Comparison of ENCODE assay signal across 22 cellular contexts in genomic region chr2:177730363-177730762, GRCh38.
DNase-seq lines count a peak whose midpoint lies in the region; ATAC-seq, FAIRE-seq and TF ChIP-seq lines count a peak whose summit lies in the region.
"Had no signal": no experiment of that assay in that cellular context is flagged by ENCODE, and none has a peak within 500 bp of the region (broad histone marks: within the 10 kb centered on the region; RNA-seq: fewer than 3 reads in every experiment).

No MANE protein-coding gene starts in this region.

- TF ChIP-seq CTCF in nephron progenitor cell (IDR thresholded peaks at IDR 0.05) = no peak
- no peak for TF ChIP-seq CTCF in gastroesophageal sphincter (IDR thresholded peaks at IDR 0.05)

- TF ChIP-seq POLR2A in gastroesophageal sphincter (IDR thresholded peaks at IDR 0.05) = no peak

- DNase-seq in nephron progenitor cell (no peak), globus pallidus (ENCODE audit: low spot score) (no peak), immature natural killer cell (no peak)
- DNase-seq: Caco-2; CD4-positive, CD25-positive, alpha-beta regulatory T cell; CD8-positive, alpha-beta T cell; DMS79; EL; GF-D8; GM23248; H7; HCEC 1CT had no signal

- no peaks in the 10 kb centered on the region for H3K9me3 ChIP-seq in gastroesophageal sphincter
- H3K9me3 ChIP-seq: BLaER1, Caco-2 had no signal

- H3K4me3 Mint-ChIP-seq in nephron progenitor cell (peak overlapping the region; percentile 16), immature natural killer cell (no peak overlapping the region)
- H3K4me3 Mint-ChIP-seq: B cell; CD4-positive, CD25-positive, alpha-beta regulatory T cell; CD8-positive, alpha-beta T cell had no signal

- H3K4me3 ChIP-seq in gastroesophageal sphincter = no peak overlapping the region
- H3K4me3 ChIP-seq: BLaER1, GM23248 had no signal

- H3K4me1 ChIP-seq in gastroesophageal sphincter = no peaks in the 10 kb centered on the region
- H3K4me1 ChIP-seq: Caco-2 had no signal

- FAIRE-seq in G401.6 (lab: Jason Lieb, UNC) (peak; percentile 39), colon (lab: Jason Lieb, UNC) (peak; percentile 24)
- FAIRE-seq: A204.1, GM12892, GM19239 had no signal

- H3K4me1 Mint-ChIP-seq in nephron progenitor cell (peaks cover 93% of the 10 kb centered on the region), immature natural killer cell (no peaks in the 10 kb centered on the region)
- H3K4me1 Mint-ChIP-seq: B cell; CD4-positive, CD25-positive, alpha-beta regulatory T cell had no signal

- no peak for TF ChIP-seq EP300 in gastroesophageal sphincter (IDR thresholded peaks at IDR 0.05)

- H3K36me3 Mint-ChIP-seq in nephron progenitor cell (ENCODE audit: low read depth) = no peaks in the 10 kb centered on the region
- no peaks in the 10 kb centered on the region for H3K36me3 Mint-ChIP-seq in immature natural killer cell
- H3K36me3 Mint-ChIP-seq: CD4-positive, CD25-positive, alpha-beta regulatory T cell; CD8-positive, alpha-beta T cell had no signal

- ATAC-seq in gastroesophageal sphincter = no peak
- ATAC-seq: CD8-positive, alpha-beta T cell had no signal

- no peak overlapping the region for H3K27ac ChIP-seq in gastroesophageal sphincter
- H3K27ac ChIP-seq: 22Rv1, BLaER1, C4-2B, GM23248 had no signal

- no peak overlapping the region for H3K27ac Mint-ChIP-seq in nephron progenitor cell
- no peak overlapping the region for H3K27ac Mint-ChIP-seq in immature natural killer cell
- H3K27ac Mint-ChIP-seq: B cell; CD4-positive, CD25-positive, alpha-beta regulatory T cell; CD8-positive, alpha-beta T cell had no signal

- H3K36me3 ChIP-seq in gastroesophageal sphincter = no peaks in the 10 kb centered on the region
- H3K36me3 ChIP-seq: BLaER1 had no signal

- H3K9me3 Mint-ChIP-seq in nephron progenitor cell (no peaks in the 10 kb centered on the region), immature natural killer cell (peaks cover 0 to 2% (median 0%) of the 10 kb centered on the region in 6 donors)
- H3K9me3 Mint-ChIP-seq: CD8-positive, alpha-beta T cell had no signal

- peaks cover 4% of the 10 kb centered on the region for H3K27me3 ChIP-seq in gastroesophageal sphincter
- H3K27me3 ChIP-seq: BLaER1 had no signal

- peaks cover 3% of the 10 kb centered on the region for H3K27me3 Mint-ChIP-seq in nephron progenitor cell (ENCODE audit: low read depth, poor library complexity)
- peaks cover 0 to 20% (median 1%) of the 10 kb centered on the region in 3 donors for H3K27me3 Mint-ChIP-seq in immature natural killer cell (ENCODE audit: low read depth in 3 of 3)

- 85% methylated on average over 3 of the region's 3 CpGs; no CpG with 5 or more reads in 1 of the 2 donors for WGBS in gastroesophageal sphincter (ENCODE audit: low coverage in 1 of 2), 2 donors
